Comparison of ENCODE assay signal across 9 cellular contexts in genomic region chr9:115211413-115212204, GRCh38.
DNase-seq lines count a peak whose midpoint lies in the region; ATAC-seq and TF ChIP-seq lines count a peak whose summit lies in the region.
"Had no signal": no experiment of that assay in that cellular context is flagged by ENCODE, and none has a peak within 500 bp of the region (broad histone marks: within the 10 kb centered on the region; RNA-seq: fewer than 3 reads in every experiment).

No MANE protein-coding gene starts in this region.

- no peaks in the 10 kb centered on the region for H3K9me3 ChIP-seq in WERI-Rb-1 (ENCODE audit: severe bottlenecking)
- no peaks in the 10 kb centered on the region for H3K9me3 ChIP-seq in spleen
- no peaks in the 10 kb centered on the region for H3K9me3 ChIP-seq in upper lobe of right lung

- H3K27me3 ChIP-seq in WERI-Rb-1 (ENCODE audit: insufficient read depth, low read depth, severe bottlenecking) (no peaks in the 10 kb centered on the region), spleen (replicated peaks in 1 of 7) (no peaks in the 10 kb centered on the region), upper lobe of right lung (no peaks in the 10 kb centered on the region)

- TF ChIP-seq CTCF in WERI-Rb-1 (IDR thresholded peaks at IDR 0.05; ENCODE audit: low read depth, low read length) (no peak), spleen (IDR thresholded peaks at IDR 0.05 in 8 of 11, conservative IDR thresholded peaks at IDR 0.05 in 3 of 11) (no peak), upper lobe of right lung (IDR thresholded peaks at IDR 0.05) (no peak)

- H3K27ac Mint-ChIP-seq in activated naive CD4-positive, alpha-beta T cell treated with anti-CD3 and anti-CD28 coated beads, Interleukin-2, amount 50 U/mL, for 72 hours = no peak overlapping the region
- H3K27ac Mint-ChIP-seq: H9 had no signal

- no peaks in the 10 kb centered on the region for H3K9me3 Mint-ChIP-seq in activated naive CD4-positive, alpha-beta T cell treated with anti-CD3 and anti-CD28 coated beads, Interleukin-2, amount 50 U/mL, for 72 hours
- H3K9me3 Mint-ChIP-seq: H9 had no signal

- intact Hi-C loops in spleen (cut with DNase I; ENCODE audit: low total_unique reads) (no loop called here), upper lobe of right lung (cut with DNase I) (no loop called here)

- H3K36me3 Mint-ChIP-seq in activated naive CD4-positive, alpha-beta T cell treated with anti-CD3 and anti-CD28 coated beads, Interleukin-2, amount 50 U/mL, for 72 hours = no peaks in the 10 kb centered on the region

- ATAC-seq in GM19351 (IDR thresholded peaks at IDR 0.05; ENCODE audit: unreplicated experiment) = peak; percentile 62
- ATAC-seq in HG02973 (IDR thresholded peaks at IDR 0.05; ENCODE audit: unreplicated experiment) = peak; percentile 57
- no peak for ATAC-seq in activated naive CD4-positive, alpha-beta T cell treated with anti-CD3 and anti-CD28 coated beads, Interleukin-2, amount 50 U/mL, for 72 hours
- no peak for ATAC-seq in upper lobe of right lung

- DNase-seq in WERI-Rb-1 (no peak), spleen (no peak), upper lobe of right lung (no peak)
- no peak for DNase-seq in activated naive CD4-positive, alpha-beta T cell treated with anti-CD3 and anti-CD28 coated beads, Interleukin-2, amount 50 U/mL, for 72 hours (ENCODE audit: low spot score in 2 of 2)
- no peak for DNase-seq in activated CD4-positive, alpha-beta T cell treated with anti-CD3 and anti-CD28 coated beads for 1 hour
- DNase-seq in activated effector memory CD4-positive, alpha-beta T cell treated with Interleukin-2 at 50 U/mL for 16 hours = no peak
- DNase-seq: H9 had no signal

- H3K4me1 ChIP-seq in spleen (peaks cover 0 to 44% (median 11%) of the 10 kb centered on the region in 6 donors), upper lobe of right lung (no peaks in the 10 kb centered on the region)

- H3K4me3 ChIP-seq in WERI-Rb-1 (ENCODE audit: low read depth, low read length) (no peak overlapping the region), spleen (no peak overlapping the region), upper lobe of right lung (no peak overlapping the region)

- TF ChIP-seq POLR2A in spleen (IDR thresholded peaks at IDR 0.05) = no peak

- 43 to 65% (median 55%) methylated on average over 3 of the region's 3 CpGs for WGBS in spleen, 5 donors

- H3K36me3 ChIP-seq in WERI-Rb-1 (no peaks in the 10 kb centered on the region), spleen (no peaks in the 10 kb centered on the region), upper lobe of right lung (no peaks in the 10 kb centered on the region)

- H3K27ac ChIP-seq in WERI-Rb-1 (peak overlapping the region; percentile 2; the same call in 1 of the 2 replicates), spleen (peak overlapping the region in 5 of 8 donors; percentile 17 to 63 (median 55)), upper lobe of right lung (no peak overlapping the region)

Comparison
In these comparisons a context has a peak if more than half of its experiments do, and no peak if none do; other contexts are left out.
1. ATAC-seq: peak in GM19351 (single experiment) and HG02973 (single experiment); none in activated naive CD4-positive, alpha-beta T cell treated with anti-CD3 and anti-CD28 coated beads, Interleukin-2, amount 50 U/mL, for 72 hours (0 of 2) and upper lobe of right lung (single experiment).